In the genomic region with DNA sequence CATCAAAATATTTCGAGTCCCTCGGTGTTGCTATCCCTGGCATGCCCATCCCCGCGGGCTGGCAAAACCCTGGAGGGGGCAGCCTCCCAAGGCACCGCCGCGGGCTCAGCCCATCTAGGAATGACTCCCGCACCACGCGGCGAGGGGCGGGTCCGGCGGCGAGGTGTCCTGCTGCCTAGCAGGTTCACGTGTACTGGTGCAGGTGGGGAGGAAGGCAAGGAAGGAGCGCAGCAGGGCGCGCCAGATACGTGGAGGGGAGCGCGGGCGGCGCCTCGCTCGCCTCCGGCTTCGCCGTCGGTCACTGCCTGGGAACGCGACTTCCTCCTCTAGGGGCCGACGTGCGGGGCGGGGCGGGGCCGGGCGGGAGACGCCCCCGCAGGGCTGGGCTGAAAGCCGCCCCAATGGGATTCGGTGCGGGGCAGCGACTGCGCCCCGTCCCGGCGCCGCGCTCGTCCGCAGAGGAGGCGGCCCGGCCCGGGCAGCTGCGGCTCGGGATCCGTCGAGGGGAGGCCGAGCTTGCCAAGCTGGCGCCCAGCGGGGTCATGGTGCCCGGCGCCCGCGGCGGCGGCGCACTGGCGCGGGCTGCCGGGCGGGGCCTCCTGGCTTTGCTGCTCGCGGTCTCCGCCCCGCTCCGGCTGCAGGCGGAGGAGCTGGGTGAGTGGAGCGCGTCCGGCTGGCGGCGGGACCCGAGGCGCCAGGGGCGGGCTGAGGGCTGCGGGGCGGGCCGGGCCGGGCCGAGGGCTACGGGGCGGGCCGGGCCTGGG, we compare ENCODE assay signal across 8 cellular contexts. TPM values are rescaled to one million over a fixed set of nuclear protein-coding genes. Genes with fewer than 3 reads are reported as not detected.
DNase-seq lines count a peak whose midpoint lies in the region; ATAC-seq and TF ChIP-seq lines count a peak whose summit lies in the region.

A gene (plus strand): TSS at position 435 of the 764 bp plus-strand sequence. CDS start 108 bp downstream, at position 543.

- TF ChIP-seq CTCF in right lobe of liver (IDR thresholded peaks at IDR 0.05): peak in 2 of 4 donors; percentile 8 to 13

- peak; percentile 94 for TF ChIP-seq POLR2A in right lobe of liver (IDR thresholded peaks at IDR 0.05)

- peak within 1 kb of the TSS; percentile 81 for H3K27ac ChIP-seq in duodenal mucosa (ENCODE audit: low read depth, low read length)
- H3K27ac ChIP-seq in right lobe of liver: peak within 1 kb of the TSS; percentile 77 to 82 (median 80)

- DNase-seq in ACHN (peak; percentile 80), NCI-H460 (ENCODE audit: extremely low read depth, low read depth) (peak; percentile 46), right lobe of liver (peak; percentile 86 to 89 (median 87))
- peak; percentile 32 for DNase-seq in activated CD4-positive, alpha-beta T cell treated with anti-CD3 and anti-CD28 coated beads, Interleukin-2, amount 50 U/mL, for 1 hour
- peak; percentile 32 to 51 for DNase-seq in stimulated activated CD4-positive, alpha-beta T cell treated with anti-CD3 and anti-CD28 coated beads, Interleukin-4, amount 100 ng/mL, for 48 hours (ENCODE audit: low read depth in 2 of 2)

- peak within 1 kb of the TSS; percentile 78 to 90 for H3K9ac ChIP-seq in duodenal mucosa (ENCODE audit: low read depth in 1 of 2, low read length in 2 of 2)

- 0% methylated on average over 11 of the region's 96 CpGs for WGBS in right lobe of liver (ENCODE audit: insufficient coverage, low coverage, low lambda C conversion rate, missing lambda C conversion rate)

- no peaks in the 10 kb centered on the region for H3K27me3 ChIP-seq in duodenal mucosa (ENCODE audit: control insufficient read depth in 1 of 2, insufficient read depth in 2 of 2, low read length in 2 of 2)
- H3K27me3 ChIP-seq in right lobe of liver: no peaks in the 10 kb centered on the region

- intact Hi-C loops in right lobe of liver (cut with DNase I): loop anchor here in 1 of 2 donors (5.0 kb wide), 1 partner anchor 70 kb away; no protein-coding TSS in a partner anchor

- H3K36me3 ChIP-seq in duodenal mucosa (ENCODE audit: control insufficient read depth in 1 of 2, insufficient read depth in 2 of 2, low read length in 2 of 2) (no peaks in the 10 kb centered on the region), right lobe of liver (no peaks in the 10 kb centered on the region)

- in situ Hi-C loops in ACHN (cut with HindIII; ENCODE audit: low pct_ligation_motif_present, low pct_unique_long_range_greater_than_20kb, low sequenced_read_pairs): no loop called here

- H3K4me3 ChIP-seq in duodenal mucosa (ENCODE audit: low read depth in 1 of 2, low read length in 2 of 2) (peak within 1 kb of the TSS; percentile 89 to 94), right lobe of liver (peak within 1 kb of the TSS; percentile 64 to 80 (median 67))

- peaks cover 33 to 37% of the 10 kb centered on the region in 2 donors for H3K4me1 ChIP-seq in duodenal mucosa (ENCODE audit: control insufficient read depth in 1 of 2, insufficient read depth in 2 of 2, low read length in 2 of 2)
- peaks cover 0 to 25% (median 12%) of the 10 kb centered on the region in 4 donors for H3K4me1 ChIP-seq in right lobe of liver

- ATAC-seq in GM18861 (IDR thresholded peaks at IDR 0.05; ENCODE audit: unreplicated experiment): peak; percentile 70
- peak; percentile 88 for ATAC-seq in HG03045 (IDR thresholded peaks at IDR 0.05; ENCODE audit: unreplicated experiment)
- ATAC-seq in right lobe of liver: peak; percentile 77 to 86 (median 82)

- no peaks in the 10 kb centered on the region for H3K9me3 ChIP-seq in duodenal mucosa (ENCODE audit: control insufficient read depth in 1 of 2, low read length in 2 of 2)
- H3K9me3 ChIP-seq in right lobe of liver: no peaks in the 10 kb centered on the region

RNA-seq across cellular contexts. Expression of the gene that starts here (rescaled TPM):
- total RNA-seq in NCI-H460 (2014; rRNA removed; shearing (Covaris generic)): 4.5 and 5.6 TPM in 2 replicates
- 9.7 and 10.4 TPM in 2 replicates for polyA plus RNA-seq in NCI-H460 (2014; cell fraction: nucleus; rRNA removed)
- total RNA-seq in right lobe of liver: 10 to 100 TPM in 4 of 6 experiments, 1 to 10 TPM in 2; 7.6 to 22.8 (median 10.8) TPM

Comparison
In these comparisons a context has a peak if more than half of its experiments do, and no peak if none do; other contexts are left out.
1. Peak in every context shown above with its lines: DNase-seq, ATAC-seq, H3K4me3 ChIP-seq and H3K27ac ChIP-seq.
2. DNase-seq: peak in every context shown above with its lines; median percentile 87 in right lobe of liver; 80 in ACHN; 46 in NCI-H460; 42 in stimulated activated CD4-positive, alpha-beta T cell treated with anti-CD3 and anti-CD28 coated beads, Interleukin-4, amount 100 ng/mL, for 48 hours; 32 in activated CD4-positive, alpha-beta T cell treated with anti-CD3 and anti-CD28 coated beads, Interleukin-2, amount 50 U/mL, for 1 hour.